In genomic region chr15:93706881-93707280, GRCh38 we compare ENCODE assay signal across 1 cellular context.
TF ChIP-seq lines count a peak whose summit lies in the region.

No MANE protein-coding gene starts in this region.

TF ChIP-seq in HepG2, 621 proteins besides CTCF, POLR2A, EP300 and RAD21 (continued from another document):
- TF ChIP-seq FOXO1 (CRISPR knock-in tag; IDR thresholded peaks at IDR 0.05) (no peak), ZNF276 (CRISPR knock-in tag; IDR thresholded peaks at IDR 0.05; ENCODE audit: low read depth) (no peak), SRSF4 (IDR thresholded peaks at IDR 0.05; ENCODE audit: low read depth, low read length, poor library complexity, severe bottlenecking) (no peak), TOE1 (CRISPR knock-in tag; IDR thresholded peaks at IDR 0.05) (no peak), SALL1 (CRISPR knock-in tag; IDR thresholded peaks at IDR 0.05) (no peak)
